In the genomic region with DNA sequence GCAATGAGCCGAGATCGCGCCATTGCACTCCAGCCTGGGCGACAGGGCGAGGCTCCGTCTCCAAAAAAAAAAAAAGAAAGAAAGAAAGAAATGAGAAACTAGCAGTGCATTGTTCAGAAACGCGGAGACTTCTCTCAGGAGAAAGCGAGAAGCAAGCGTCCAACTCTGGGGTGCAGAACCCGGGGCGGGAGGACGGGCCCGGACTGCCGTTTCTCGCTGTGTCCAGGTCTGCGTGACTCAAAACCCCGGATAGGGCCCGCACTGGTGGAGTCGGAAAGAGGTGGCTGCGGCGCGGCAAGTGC, we compare ENCODE assay signal across 7 cellular contexts. TPM values are rescaled to one million over a fixed set of nuclear protein-coding genes. Genes with fewer than 3 reads are reported as not detected.
DNase-seq lines count a peak whose midpoint lies in the region; ATAC-seq, FAIRE-seq and TF ChIP-seq lines count a peak whose summit lies in the region.

No MANE protein-coding gene starts in this region.

- no peak for ATAC-seq in IMR-90 (ENCODE audit: low read depth)
- no peak for ATAC-seq in activated naive CD8-positive, alpha-beta T cell treated with anti-CD3 and anti-CD28 coated beads, Interleukin-2, amount 10 ng/mL, durations not matched to agents 7 days and 5 days (ENCODE audit: low read depth)

- H3K9ac ChIP-seq in IMR-90 (ENCODE audit: low read depth, low read length) (peak overlapping the region; percentile 54), kidney (ENCODE audit: low read length in 2 of 2) (peak overlapping the region in 1 of 2 donors; percentile 77), stomach smooth muscle (ENCODE audit: low read length in 2 of 2) (peak overlapping the region; percentile 58 to 98)

- H3K4me1 ChIP-seq in IMR-90 (ENCODE audit: control insufficient read depth, insufficient read depth, low read length) = peaks cover 7% of the 10 kb centered on the region
- H3K4me1 ChIP-seq in kidney (ENCODE audit: control insufficient read depth in 1 of 2, insufficient read depth in 1 of 2, low read depth in 1 of 2, low read length in 2 of 2) = peaks cover 10 to 25% of the 10 kb centered on the region in 2 donors
- peaks cover 38% of the 10 kb centered on the region for H3K4me1 ChIP-seq in stomach smooth muscle (ENCODE audit: control insufficient read depth, insufficient read depth, low read length)

- peak overlapping the region; percentile 90 for H3K27ac Mint-ChIP-seq in activated naive CD8-positive, alpha-beta T cell treated with anti-CD3 and anti-CD28 coated beads, Interleukin-2, amount 10 ng/mL, durations not matched to agents 7 days and 5 days

- whole genome bisulfite sequencing in IMR-90 (ENCODE audit: extremely low coverage in 2 of 2, insufficient read length in 1 of 2), 2 experiments = 0% methylated on average over 14 of the region's 23 CpGs; no CpG with 5 or more reads in 1 of the 2 experiments

- H3K56ac ChIP-seq in IMR-90 (ENCODE audit: extremely low read depth, insufficient read depth, low read length) = no peak overlapping the region

- H3K9me1 ChIP-seq in IMR-90 (ENCODE audit: insufficient read depth, low read length) = peaks cover 11% of the 10 kb centered on the region; the same call in 1 of the 2 replicates

- TF ChIP-seq RAD21 in IMR-90 (IDR thresholded peaks at IDR 0.05; ENCODE audit: low read length) = no peak

- BruUV-seq in IMR-90 (replicated peaks; lab: Mats Ljungman, UMichigan) = no TSS peak

- H2BK5ac ChIP-seq in IMR-90 (ENCODE audit: low read depth, low read length, poor library complexity, severe bottlenecking) = no peak overlapping the region

- H2BK20ac ChIP-seq in IMR-90 (ENCODE audit: low read depth, low read length) = no peak overlapping the region

- H3K36me3 Mint-ChIP-seq in activated naive CD8-positive, alpha-beta T cell treated with anti-CD3 and anti-CD28 coated beads, Interleukin-2, amount 10 ng/mL, durations not matched to agents 7 days and 5 days = peaks cover 5% of the 10 kb centered on the region

- H4K5ac ChIP-seq in IMR-90 (ENCODE audit: low read depth, low read length) = no peak overlapping the region

- no peak for TF ChIP-seq POLR2A in IMR-90 (IDR thresholded peaks at IDR 0.05; ENCODE audit: low read depth, low read length)

- H2AK9ac ChIP-seq in IMR-90 (replicated peaks; ENCODE audit: low read depth, low read length, poor library complexity) = peak overlapping the region; percentile 88

- H3K79me1 ChIP-seq in IMR-90 (ENCODE audit: low read depth in 1 of 2, low read length in 2 of 2) = peaks cover 19 to 48% of the 10 kb centered on the region in 2 experiments; a peak in 3 of 4 replicates

- H3K9me3 ChIP-seq in IMR-90 (ENCODE audit: control insufficient read depth, insufficient read depth, low read length) (no peaks in the 10 kb centered on the region), kidney (ENCODE audit: control insufficient read depth in 1 of 2, low read length in 2 of 2) (no peaks in the 10 kb centered on the region), stomach smooth muscle (ENCODE audit: control insufficient read depth in 2 of 2, low read length in 2 of 2) (no peaks in the 10 kb centered on the region)

- peak overlapping the region; percentile 89 for H3K4me3 Mint-ChIP-seq in activated naive CD8-positive, alpha-beta T cell treated with anti-CD3 and anti-CD28 coated beads, Interleukin-2, amount 10 ng/mL, durations not matched to agents 7 days and 5 days

- H4K91ac ChIP-seq in IMR-90 (ENCODE audit: insufficient read depth, low read depth, low read length) = no peak overlapping the region

- H4K20me1 ChIP-seq in IMR-90 (ENCODE audit: insufficient read depth, low read length) = peaks cover 36% of the 10 kb centered on the region

- 0 out of 2 replicates have a peak overlapping the region, but pooled peaks have one; percentile 8 for H3K14ac ChIP-seq in IMR-90 (replicated peaks; ENCODE audit: low read depth, low read length)

- no peak overlapping the region for H3K23ac ChIP-seq in IMR-90 (ENCODE audit: low read depth, low read length)

- H3K27ac ChIP-seq in IMR-90 (ENCODE audit: insufficient read depth, low read length) = peak overlapping the region; percentile 33; the same call in 1 of the 2 replicates
- H3K27ac ChIP-seq in kidney (ENCODE audit: low read depth in 2 of 2, low read length in 2 of 2) = peak overlapping the region in 1 of 2 donors; percentile 100
- peak overlapping the region; percentile 98 for H3K27ac ChIP-seq in stomach smooth muscle (ENCODE audit: low read length)

- in situ Hi-C loops in IMR-90 (cut with MboI; ENCODE audit: low sequenced_read_pairs) = no loop called here

- H3K4me2 ChIP-seq in IMR-90 (ENCODE audit: low read depth, low read length) = peak overlapping the region; percentile 79

- no peak overlapping the region for H2BK120ac ChIP-seq in IMR-90 (ENCODE audit: low read depth, low read length)

- H3K27me3 ChIP-seq in IMR-90 (ENCODE audit: control insufficient read depth, insufficient read depth, low read length) (no peaks in the 10 kb centered on the region), stomach smooth muscle (ENCODE audit: control insufficient read depth in 1 of 2, insufficient read depth in 2 of 2, low read length in 2 of 2) (no peaks in the 10 kb centered on the region)

- no peak for DNase-seq in IMR-90
- DNase-seq in activated naive CD8-positive, alpha-beta T cell treated with anti-CD3 and anti-CD28 coated beads, Interleukin-2, amount 10 ng/mL, durations not matched to agents 7 days and 5 days = no peak
- DNase-seq in kidney = no peak
- DNase-seq in UCSD-AML1 (lab: John Stamatoyannopoulos, UW; ENCODE audit: unreplicated experiment) = no peak
- DNase-seq in stimulated activated CD8-positive, alpha-beta memory T cell treated with anti-CD3 and anti-CD28 coated beads, Interleukin-4, amount 100 ng/mL, for 48 hours = no peak
- DNase-seq in nucleus accumbens (lab: John Stamatoyannopoulos, UW) = no peak

- no peak overlapping the region for H3K18ac ChIP-seq in IMR-90 (ENCODE audit: low read depth, low read length)

- H2BK15ac ChIP-seq in IMR-90 (ENCODE audit: low read depth, low read length) = no peak overlapping the region

- dilution Hi-C loops in IMR-90 (cut with HindIII; ENCODE audit: low sequenced_read_pairs, unreplicated experiment) = no loop called here

- 0 out of 2 replicates have a peak overlapping the region, but pooled peaks have one; percentile 20 for H2AK5ac ChIP-seq in IMR-90 (ENCODE audit: low read depth, low read length)

- no peaks in the 10 kb centered on the region for H3K9me3 Mint-ChIP-seq in activated naive CD8-positive, alpha-beta T cell treated with anti-CD3 and anti-CD28 coated beads, Interleukin-2, amount 10 ng/mL, durations not matched to agents 7 days and 5 days

- CTCF ChIA-PET in IMR-90 (lab: Yijun Ruan, JAX) = no interaction called here

- H3K36me3 ChIP-seq in IMR-90 (ENCODE audit: control insufficient read depth, insufficient read depth, low read length) = peaks cover 10% of the 10 kb centered on the region; the same call in 1 of the 2 replicates
- H3K36me3 ChIP-seq in kidney (ENCODE audit: control insufficient read depth in 1 of 2, insufficient read depth in 2 of 2, low read length in 2 of 2) = peaks cover 0 to 6% of the 10 kb centered on the region in 2 donors
- H3K36me3 ChIP-seq in stomach smooth muscle (ENCODE audit: control insufficient read depth in 2 of 2, insufficient read depth in 2 of 2, low read length in 2 of 2) = peaks cover 0 to 5% of the 10 kb centered on the region in 2 donors

- intact Hi-C loops in IMR-90 (cut with micrococcal nuclease) (loop anchor here (2.0 kb wide), 1 partner anchor 44 kb away; a partner anchor contains a TSS), kidney (cut with DNase I) (no loop called here)

- POLR2A ChIA-PET in IMR-90 (lab: Charles Lee; ENCODE audit: unreplicated experiment) = interaction anchor here (0.6 kb wide), 1 partner anchor 26 kb away, joined by 3 read pairs; no protein-coding TSS in a partner anchor
- POLR2A ChIA-PET in activated naive CD8-positive, alpha-beta T cell treated with anti-CD3 and anti-CD28 coated beads, Interleukin-2, amount 10 ng/mL, durations not matched to agents 7 days and 5 days (lab: Charles Lee) = interaction anchor here (1.3 to 5.0 kb wide), 10 partner anchors 8 to 240 kb away, joined by 3 to 76 read pairs (median 9); a partner anchor contains a TSS

- H3K4ac ChIP-seq in IMR-90 (ENCODE audit: low read depth, low read length) = no peak overlapping the region

- H3K4me3 ChIP-seq in IMR-90 (ENCODE audit: insufficient read depth, low read depth, low read length) = peak overlapping the region; percentile 71
- H3K4me3 ChIP-seq in kidney (ENCODE audit: low read length in 2 of 2) = peak overlapping the region; percentile 85
- peak overlapping the region; percentile 61 to 97 for H3K4me3 ChIP-seq in stomach smooth muscle (ENCODE audit: low read length in 2 of 2)

- peaks cover 19% of the 10 kb centered on the region for H3K4me1 Mint-ChIP-seq in activated naive CD8-positive, alpha-beta T cell treated with anti-CD3 and anti-CD28 coated beads, Interleukin-2, amount 10 ng/mL, durations not matched to agents 7 days and 5 days

- H4K8ac ChIP-seq in IMR-90 (ENCODE audit: low read depth in 2 of 2, low read length in 2 of 2) = no peak overlapping the region; a peak in 1 of 4 replicates

- no peaks in the 10 kb centered on the region for H3K27me3 Mint-ChIP-seq in activated naive CD8-positive, alpha-beta T cell treated with anti-CD3 and anti-CD28 coated beads, Interleukin-2, amount 10 ng/mL, durations not matched to agents 7 days and 5 days

- TF ChIP-seq CTCF in IMR-90 (conservative IDR thresholded peaks at IDR 0.05; ENCODE audit: low read depth, low read length) = no peak
- TF ChIP-seq CTCF in kidney (IDR thresholded peaks at IDR 0.05; ENCODE audit: borderline replicate concordance, extremely low read depth, insufficient read depth) = no peak

- peak overlapping the region; percentile 90 for H2AFZ ChIP-seq in IMR-90 (replicated peaks; ENCODE audit: low read length, poor library complexity)

- FAIRE-seq in kidney (lab: Jason Lieb, UNC) = no peak

RNA-seq across cellular contexts. Expression of a gene that starts 0.4 kb away (rescaled TPM):
- total RNA-seq in IMR-90 (2012; rRNA removed) (17.2 and 18.1 TPM in 2 replicates), kidney (61.6 TPM)
- polyA plus RNA-seq in IMR-90 (2012; rRNA removed) (47.8 and 58.0 TPM in 2 replicates), kidney (ENCODE audit: insufficient read depth, low read depth, low replicate concordance) (35.6 TPM)
- 32.4 and 47.2 TPM in 2 replicates for polyA plus RNA-seq in IMR-90 (2012; cell fraction: cytosol; rRNA removed)
- polyA plus RNA-seq in IMR-90 (2012; cell fraction: nucleus; rRNA removed; ENCODE audit: low replicate concordance) = 393 and 1,256 TPM in 2 replicates
- total RNA-seq in activated naive CD8-positive, alpha-beta T cell treated with anti-CD3 and anti-CD28 coated beads, Interleukin-2, amount 10 ng/mL, durations not matched to agents 7 days and 5 days = 10 to 100 TPM; 72.6 to 75.2 TPM

RNA-seq across cellular contexts. Expression of a gene that starts 15.0 kb away (rescaled TPM):
- total RNA-seq in IMR-90 (2012; rRNA removed) = 0.28 and 0.36 TPM in 2 replicates
- 5.8 and 7.6 TPM in 2 replicates for polyA plus RNA-seq in IMR-90 (2012; rRNA removed)
- polyA plus RNA-seq in IMR-90 (2012; cell fraction: cytosol; rRNA removed) = 6.7 and 13.9 TPM in 2 replicates
- 1.9 and 5.3 TPM in 2 replicates for polyA plus RNA-seq in IMR-90 (2012; cell fraction: nucleus; rRNA removed; ENCODE audit: low replicate concordance)
- total RNA-seq in activated naive CD8-positive, alpha-beta T cell treated with anti-CD3 and anti-CD28 coated beads, Interleukin-2, amount 10 ng/mL, durations not matched to agents 7 days and 5 days = 1 to 10 TPM; 4.4 to 4.6 TPM
- 2.6 TPM for total RNA-seq in kidney
- polyA plus RNA-seq in kidney (ENCODE audit: insufficient read depth, low read depth, low replicate concordance) = 18.2 TPM

RNA-seq across cellular contexts. Expression of a gene that starts 17.1 kb away (rescaled TPM):
- 1.1 and 1.4 TPM in 2 replicates for total RNA-seq in IMR-90 (2012; rRNA removed)
- polyA plus RNA-seq in IMR-90 (2012; rRNA removed) = 5.4 and 9.1 TPM in 2 replicates
- 9.6 and 14.4 TPM in 2 replicates for polyA plus RNA-seq in IMR-90 (2012; cell fraction: cytosol; rRNA removed)
- 23.7 and 54.5 TPM in 2 replicates for polyA plus RNA-seq in IMR-90 (2012; cell fraction: nucleus; rRNA removed; ENCODE audit: low replicate concordance)
- total RNA-seq in activated naive CD8-positive, alpha-beta T cell treated with anti-CD3 and anti-CD28 coated beads, Interleukin-2, amount 10 ng/mL, durations not matched to agents 7 days and 5 days = 1 to 10 TPM; 5.2 to 6.7 TPM
- total RNA-seq in kidney = 7.1 TPM
- polyA plus RNA-seq in kidney (ENCODE audit: insufficient read depth, low read depth, low replicate concordance) = 4.0 TPM

RNA-seq across cellular contexts. Expression of a gene that starts 40.2 kb away (rescaled TPM):
- 33.7 and 43.3 TPM in 2 replicates for total RNA-seq in IMR-90 (2012; rRNA removed)
- polyA plus RNA-seq in IMR-90 (2012; rRNA removed) = 88.4 and 94.0 TPM in 2 replicates
- 64.1 and 72.5 TPM in 2 replicates for polyA plus RNA-seq in IMR-90 (2012; cell fraction: cytosol; rRNA removed)
- polyA plus RNA-seq in IMR-90 (2012; cell fraction: nucleus; rRNA removed; ENCODE audit: low replicate concordance) = 50.5 and 89.0 TPM in 2 replicates
- 100 to 1,000 TPM; 118 TPM for total RNA-seq in activated naive CD8-positive, alpha-beta T cell treated with anti-CD3 and anti-CD28 coated beads, Interleukin-2, amount 10 ng/mL, durations not matched to agents 7 days and 5 days
- 102 TPM for total RNA-seq in kidney
- polyA plus RNA-seq in kidney (ENCODE audit: insufficient read depth, low read depth, low replicate concordance) = 143 TPM

RNA-seq across cellular contexts. Expression of a gene that starts 43.9 kb away (rescaled TPM):
- total RNA-seq in IMR-90 (2012; rRNA removed) = 8.2 and 8.9 TPM in 2 replicates
- 16.3 and 19.1 TPM in 2 replicates for polyA plus RNA-seq in IMR-90 (2012; rRNA removed)
- 7.1 and 9.1 TPM in 2 replicates for polyA plus RNA-seq in IMR-90 (2012; cell fraction: cytosol; rRNA removed)
- 19.2 and 19.6 TPM in 2 replicates for polyA plus RNA-seq in IMR-90 (2012; cell fraction: nucleus; rRNA removed; ENCODE audit: low replicate concordance)
- 10 to 100 TPM; 40.8 to 42.3 TPM for total RNA-seq in activated naive CD8-positive, alpha-beta T cell treated with anti-CD3 and anti-CD28 coated beads, Interleukin-2, amount 10 ng/mL, durations not matched to agents 7 days and 5 days
- total RNA-seq in kidney = 24.0 TPM
- 13.9 TPM for polyA plus RNA-seq in kidney (ENCODE audit: insufficient read depth, low read depth, low replicate concordance)
